1 cellular context compared by ENCODE assay signal in genomic region chr10:12617205-12618175, GRCh38.
A peak's percentile ranks its signal among the peaks of the same experiment; 100 is the strongest.
TF ChIP-seq lines count a peak whose summit lies in the region.

No MANE protein-coding gene starts in this region.

TF ChIP-seq in GM12878, 131 proteins besides CTCF, POLR2A, EP300 and RAD21 (continued from another document and continues in another):
- TF ChIP-seq ZNF384 (IDR thresholded peaks at IDR 0.05; ENCODE audit: borderline replicate concordance, low read depth, low read length) (no peak), BACH1 (IDR thresholded peaks at IDR 0.05; ENCODE audit: borderline replicate concordance) (no peak; the same call in 1 of the 2 replicates), BHLHE40 (IDR thresholded peaks at IDR 0.05; ENCODE audit: borderline replicate concordance in 1 of 2, low read depth in 2 of 2, low read length in 1 of 2) (no peak), NFYA (IDR thresholded peaks at IDR 0.05; ENCODE audit: borderline replicate concordance, low read depth, low read length) (no peak), ATF7 (IDR thresholded peaks at IDR 0.05; ENCODE audit: low read depth) (peak; percentile 42; the same call in 1 of the 2 replicates), CHD4 (IDR thresholded peaks at IDR 0.05) (no peak), CEBPZ (IDR thresholded peaks at IDR 0.05; ENCODE audit: low read depth, low read length) (no peak), ZBTB11 (CRISPR knock-in tag; IDR thresholded peaks at IDR 0.05) (no peak), MEF2A (IDR thresholded peaks at IDR 0.05; ENCODE audit: insufficient read depth, low read depth, low read length) (0 out of 2 replicates have a peak, but pooled peaks have one; percentile 25), BRCA1 (IDR thresholded peaks at IDR 0.05; ENCODE audit: low read depth, low read length) (no peak), PBX3 (IDR thresholded peaks at IDR 0.05; ENCODE audit: insufficient replicate concordance, low read depth, low read length) (no peak), ATF3 (IDR thresholded peaks at IDR 0.05; ENCODE audit: borderline replicate concordance, extremely low read depth, low read depth, low read length) (no peak), MTA2 (IDR thresholded peaks at IDR 0.05; ENCODE audit: low read depth) (peak; percentile 86), RAD51 (IDR thresholded peaks at IDR 0.05) (no peak), TCF12 (IDR thresholded peaks at IDR 0.05; ENCODE audit: low read depth, low read length) (no peak), SMC3 (IDR thresholded peaks at IDR 0.05; ENCODE audit: borderline replicate concordance, low read length) (no peak), SIN3A (IDR thresholded peaks at IDR 0.05; ENCODE audit: low read depth, low read length) (no peak), IRF5 (IDR thresholded peaks at IDR 0.05; ENCODE audit: borderline replicate concordance) (no peak), FOXK2 (IDR thresholded peaks at IDR 0.05) (no peak), ZNF217 (IDR thresholded peaks at IDR 0.05) (no peak), CEBPB (IDR thresholded peaks at IDR 0.05; ENCODE audit: borderline replicate concordance in 1 of 2, low read depth in 2 of 2, low read length in 2 of 2) (no peak), ZBTB33 (IDR thresholded peaks at IDR 0.05) (no peak), CBX3 (IDR thresholded peaks at IDR 0.05; ENCODE audit: borderline replicate concordance, low read depth) (no peak), RUNX3 (IDR thresholded peaks at IDR 0.05; ENCODE audit: low read length) (peak; percentile 56), NR2F1 (conservative IDR thresholded peaks at IDR 0.05) (no peak), LARP7 (IDR thresholded peaks at IDR 0.05) (no peak), TAF1 (IDR thresholded peaks at IDR 0.05; ENCODE audit: borderline replicate concordance, low read depth, low read length) (no peak), E4F1 (IDR thresholded peaks at IDR 0.05; ENCODE audit: borderline replicate concordance, partially characterized antibody) (no peak), SKIL (IDR thresholded peaks at IDR 0.05; ENCODE audit: low read depth, poor library complexity, severe bottlenecking) (peak; percentile 55), CREM (IDR thresholded peaks at IDR 0.05; ENCODE audit: low read depth) (peak; percentile 71; the same call in 1 of the 2 replicates), RB1 (IDR thresholded peaks at IDR 0.05; ENCODE audit: borderline replicate concordance) (no peak), ZBTB40 (IDR thresholded peaks at IDR 0.05; ENCODE audit: borderline replicate concordance) (no peak; the same call in 1 of the 2 replicates), ZBED1 (IDR thresholded peaks at IDR 0.05; ENCODE audit: borderline replicate concordance) (no peak), SREBF1 (IDR thresholded peaks at IDR 0.05; ENCODE audit: low read length) (no peak), ZNF24 (IDR thresholded peaks at IDR 0.05) (no peak), PKNOX1 (IDR thresholded peaks at IDR 0.05) (no peak), POLR2AphosphoS5 (IDR thresholded peaks at IDR 0.05; ENCODE audit: low read length) (no peak), KAT2A (conservative IDR thresholded peaks at IDR 0.05; ENCODE audit: control insufficient read depth, low read depth, low read length) (no peak)
